ENCODE assay signal across 12 cellular contexts in genomic region chr13:100658363-100658762, GRCh38. TPM values are rescaled to one million over a fixed set of nuclear protein-coding genes. Genes with fewer than 3 reads are reported as not detected.
DNase-seq lines count a peak whose midpoint lies in the region; ATAC-seq and TF ChIP-seq lines count a peak whose summit lies in the region.
"Had no signal": no experiment of that assay in that cellular context is flagged by ENCODE, and none has a peak within 500 bp of the region (broad histone marks: within the 10 kb centered on the region; RNA-seq: fewer than 3 reads in every experiment).

No MANE protein-coding gene starts in this region.

- H2AFZ ChIP-seq in DND-41 (ENCODE audit: low read depth, low read length): no peak overlapping the region
- no peak overlapping the region for H2AFZ ChIP-seq in neuronal stem cell (ENCODE audit: low read length)

- H2BK5ac ChIP-seq in neuronal stem cell (ENCODE audit: low read length): no peak overlapping the region

- no peaks in the 10 kb centered on the region for H3K27me3 Mint-ChIP-seq in activated naive CD8-positive, alpha-beta T cell treated with anti-CD3 and anti-CD28 coated beads, Interleukin-2, amount 10 ng/mL, durations not matched to agents 7 days and 5 days

- no peak overlapping the region for H2BK120ac ChIP-seq in neuronal stem cell (ENCODE audit: low read depth, low read length)

- H3K4me3 ChIP-seq in DND-41 (ENCODE audit: low read depth in 1 of 2, low read length in 2 of 2): no peak overlapping the region
- H3K4me3 ChIP-seq in neuronal stem cell (ENCODE audit: low read length in 2 of 2): no peak overlapping the region
- H3K4me3 ChIP-seq: body of pancreas, ovary had no signal

- H2AK5ac ChIP-seq in neuronal stem cell (ENCODE audit: low read depth, low read length): no peak overlapping the region

- H3K27ac ChIP-seq in DND-41 (ENCODE audit: low read length): 0 out of 2 replicates have a peak overlapping the region, but pooled peaks have one; percentile 7
- no peak overlapping the region for H3K27ac ChIP-seq in neuronal stem cell (replicated peaks; ENCODE audit: low read length)
- H3K27ac ChIP-seq: body of pancreas, ovary had no signal

- no peak overlapping the region for H2BK12ac ChIP-seq in neuronal stem cell (ENCODE audit: low read length)

- peaks cover 52% of the 10 kb centered on the region for H3K36me3 Mint-ChIP-seq in activated naive CD8-positive, alpha-beta T cell treated with anti-CD3 and anti-CD28 coated beads, Interleukin-2, amount 10 ng/mL, durations not matched to agents 7 days and 5 days

- H3K4ac ChIP-seq in neuronal stem cell (ENCODE audit: low read length): no peak overlapping the region

- H3K4me2 ChIP-seq in DND-41 (ENCODE audit: insufficient read depth, low read length): no peak overlapping the region
- no peak overlapping the region for H3K4me2 ChIP-seq in neuronal stem cell (ENCODE audit: insufficient read depth, low read length, poor library complexity, severe bottlenecking)

- no peak overlapping the region for H2BK15ac ChIP-seq in neuronal stem cell (ENCODE audit: low read length)

- peaks cover 24% of the 10 kb centered on the region for H3K4me1 Mint-ChIP-seq in activated naive CD8-positive, alpha-beta T cell treated with anti-CD3 and anti-CD28 coated beads, Interleukin-2, amount 10 ng/mL, durations not matched to agents 7 days and 5 days

- H3K18ac ChIP-seq in neuronal stem cell (ENCODE audit: low read length): no peak overlapping the region

- H4K8ac ChIP-seq in neuronal stem cell (ENCODE audit: low read depth, low read length): no peak overlapping the region

- POLR2A ChIA-PET in activated naive CD8-positive, alpha-beta T cell treated with anti-CD3 and anti-CD28 coated beads, Interleukin-2, amount 10 ng/mL, durations not matched to agents 7 days and 5 days (lab: Charles Lee): interaction anchor here (2.0 kb wide), 1 partner anchor 16 kb away, joined by 8 read pairs; the partner anchor contains the start of gene TMTC4

- H3K27ac Mint-ChIP-seq in activated naive CD8-positive, alpha-beta T cell treated with anti-CD3 and anti-CD28 coated beads, Interleukin-2, amount 10 ng/mL, durations not matched to agents 7 days and 5 days: peak overlapping the region; percentile 82
- H3K27ac Mint-ChIP-seq: HFFc6 had no signal

- no CpG with 5 or more reads among the region's 2 CpGs for WGBS in neuronal stem cell (ENCODE audit: extremely low coverage in 2 of 2, insufficient read length in 2 of 2, insufficient replicate concordance in 1 of 2), 2 donors

- H3K4me1 ChIP-seq in DND-41 (ENCODE audit: insufficient read depth, low read length): peaks cover 21% of the 10 kb centered on the region
- no peaks in the 10 kb centered on the region for H3K4me1 ChIP-seq in neuronal stem cell (ENCODE audit: control insufficient read depth in 2 of 2, insufficient read depth in 1 of 2, low read depth in 1 of 2, low read length in 2 of 2)
- H3K4me1 ChIP-seq: body of pancreas had no signal

- H3K23ac ChIP-seq in neuronal stem cell (ENCODE audit: low read depth, low read length, poor library complexity): no peak overlapping the region

- H3K14ac ChIP-seq in neuronal stem cell (ENCODE audit: low read length): no peak overlapping the region

- no peak overlapping the region for H4K91ac ChIP-seq in neuronal stem cell (ENCODE audit: low read depth, low read length, poor library complexity)

- no peak overlapping the region for H3K9ac ChIP-seq in DND-41 (ENCODE audit: low read depth, low read length)
- no peak overlapping the region for H3K9ac ChIP-seq in neuronal stem cell (ENCODE audit: low read depth, low read length, poor library complexity)

- DNase-seq in DND-41 (peak; percentile 57), neuronal stem cell (ENCODE audit: low spot score) (no peak), GM19240 (ENCODE audit: insufficient read length, low spot score) (no peak), NCI-H2107 treated with DMSO at 0.1 percent for 48 hours (lab: John Stamatoyannopoulos, UW; ENCODE audit: unreplicated experiment) (no peak), epidermal melanocyte (ENCODE audit: insufficient read length, low spot score) (no peak)
- DNase-seq in activated naive CD8-positive, alpha-beta T cell treated with anti-CD3 and anti-CD28 coated beads, Interleukin-2, amount 10 ng/mL, durations not matched to agents 7 days and 5 days: peak; percentile 36
- DNase-seq: body of pancreas, HFFc6, NCI-H524, ovary had no signal

- peak; percentile 92 for ATAC-seq in DND-41 (ENCODE audit: insufficient read depth, low read depth)
- peak; percentile 70 for ATAC-seq in GM19463 (IDR thresholded peaks at IDR 0.05; ENCODE audit: unreplicated experiment)
- peak; percentile 85 for ATAC-seq in HG03135 (IDR thresholded peaks at IDR 0.05; ENCODE audit: unreplicated experiment)
- peak; percentile 97 for ATAC-seq in activated naive CD8-positive, alpha-beta T cell treated with anti-CD3 and anti-CD28 coated beads, Interleukin-2, amount 10 ng/mL, durations not matched to agents 7 days and 5 days (ENCODE audit: low read depth)
- ATAC-seq: body of pancreas had no signal

- TF ChIP-seq CTCF in DND-41 (IDR thresholded peaks at IDR 0.05; ENCODE audit: borderline replicate concordance, extremely low read depth, low read length, poor library complexity, severe bottlenecking): no peak

- peak overlapping the region; percentile 68 for H3K4me3 Mint-ChIP-seq in activated naive CD8-positive, alpha-beta T cell treated with anti-CD3 and anti-CD28 coated beads, Interleukin-2, amount 10 ng/mL, durations not matched to agents 7 days and 5 days
- H3K4me3 Mint-ChIP-seq: HFFc6 had no signal

- H3K9me3 ChIP-seq in DND-41 (ENCODE audit: insufficient read depth, low read length, severe bottlenecking) (no peaks in the 10 kb centered on the region), neuronal stem cell (replicated peaks in 1 of 2; ENCODE audit: control insufficient read depth in 2 of 2, insufficient read depth in 1 of 2, low read depth in 1 of 2, low read length in 2 of 2) (no peaks in the 10 kb centered on the region)
- H3K9me3 ChIP-seq: body of pancreas, ovary had no signal

- H3K79me1 ChIP-seq in neuronal stem cell (ENCODE audit: low read depth, low read length): no peaks in the 10 kb centered on the region

- peaks cover 89% of the 10 kb centered on the region for H3K36me3 ChIP-seq in DND-41 (ENCODE audit: insufficient read depth, low read length)
- peaks cover 20 to 97% of the 10 kb centered on the region in 2 donors for H3K36me3 ChIP-seq in neuronal stem cell (replicated peaks in 1 of 2; ENCODE audit: control insufficient read depth in 2 of 2, insufficient read depth in 2 of 2, low read length in 2 of 2)
- H3K36me3 ChIP-seq: ovary had no signal

- no peaks in the 10 kb centered on the region for H3K27me3 ChIP-seq in DND-41 (ENCODE audit: insufficient read depth, low read length, poor library complexity)
- H3K27me3 ChIP-seq in neuronal stem cell (ENCODE audit: control insufficient read depth in 3 of 3, insufficient read depth in 3 of 3, low read depth in 1 of 3, low read length in 3 of 3): no peaks in the 10 kb centered on the region
- H3K27me3 ChIP-seq: body of pancreas, ovary had no signal

- peaks cover 5% of the 10 kb centered on the region; the same call in 1 of the 2 replicates for H4K20me1 ChIP-seq in DND-41 (ENCODE audit: insufficient read depth, low read length)

- no peaks in the 10 kb centered on the region for H3K9me3 Mint-ChIP-seq in activated naive CD8-positive, alpha-beta T cell treated with anti-CD3 and anti-CD28 coated beads, Interleukin-2, amount 10 ng/mL, durations not matched to agents 7 days and 5 days
- H3K9me3 Mint-ChIP-seq: HFFc6 had no signal

- H3K79me2 ChIP-seq in DND-41 (ENCODE audit: insufficient read depth, low read length): no peaks in the 10 kb centered on the region

RNA-seq across cellular contexts. Expression of gene TMTC4, which starts 16.2 kb away (rescaled TPM):
- total RNA-seq in activated naive CD8-positive, alpha-beta T cell treated with anti-CD3 and anti-CD28 coated beads, Interleukin-2, amount 10 ng/mL, durations not matched to agents 7 days and 5 days: 10 to 100 TPM; 34.6 to 38.8 TPM
- polyA plus RNA-seq in neuronal stem cell (2013, experiment 1 of 2): 36.5 TPM
- 36.3 TPM for polyA plus RNA-seq in neuronal stem cell (2013, experiment 2 of 2)

Comparison
In these comparisons a context has a peak if more than half of its experiments do, and no peak if none do; other contexts are left out.
1. DNase-seq: peak in DND-41 (single experiment) and activated naive CD8-positive, alpha-beta T cell treated with anti-CD3 and anti-CD28 coated beads, Interleukin-2, amount 10 ng/mL, durations not matched to agents 7 days and 5 days (single experiment); none in neuronal stem cell (single experiment), GM19240 (single experiment), NCI-H2107 treated with DMSO at 0.1 percent for 48 hours (single experiment) and epidermal melanocyte (single experiment).
2. Peak in every context shown above with its lines, with median percentiles within 50 percentile points of each other: ATAC-seq.